22 cellular contexts compared by ENCODE assay signal in genomic region chr3:19717736-19718135, GRCh38.
DNase-seq lines count a peak whose midpoint lies in the region; ATAC-seq, FAIRE-seq and TF ChIP-seq lines count a peak whose summit lies in the region.
"Had no signal": no experiment of that assay in that cellular context is flagged by ENCODE, and none has a peak within 500 bp of the region (broad histone marks: within the 10 kb centered on the region; RNA-seq: fewer than 3 reads in every experiment).

No MANE protein-coding gene starts in this region.

- no peaks in the 10 kb centered on the region for H3K27me3 Mint-ChIP-seq in WTC11 (ENCODE audit: low read depth)
- H3K27me3 Mint-ChIP-seq: CD4-positive, alpha-beta memory T cell; CD4-positive, CD25-positive, alpha-beta regulatory T cell; CD8-positive, alpha-beta memory T cell had no signal

- POLR2A ChIA-PET in WTC11 (lab: Charles Lee), result no interaction called here

- peaks cover 2% of the 10 kb centered on the region for H3K36me3 Mint-ChIP-seq in WTC11
- H3K36me3 Mint-ChIP-seq: CD14-positive monocyte; CD4-positive, alpha-beta memory T cell; CD4-positive, CD25-positive, alpha-beta regulatory T cell; CD8-positive, alpha-beta memory T cell had no signal

- peak; percentile 54 for FAIRE-seq in A204.1 (lab: Jason Lieb, UNC)
- peak; percentile 40 for FAIRE-seq in frontal cortex (lab: Jason Lieb, UNC)
- FAIRE-seq: GM12891 had no signal

- no peak overlapping the region for H3K4me3 Mint-ChIP-seq in WTC11
- H3K4me3 Mint-ChIP-seq: CD14-positive monocyte; CD4-positive, alpha-beta memory T cell; CD4-positive, CD25-positive, alpha-beta regulatory T cell; CD8-positive, alpha-beta memory T cell had no signal

- CTCF ChIA-PET in WTC11 (lab: Charles Lee), result no interaction called here

- H3K27ac Mint-ChIP-seq in WTC11, result no peak overlapping the region
- H3K27ac Mint-ChIP-seq: CD14-positive monocyte; CD4-positive, alpha-beta memory T cell; CD4-positive, CD25-positive, alpha-beta regulatory T cell; CD8-positive, alpha-beta memory T cell had no signal

- ATAC-seq in WTC11 (no peak), GM18519 (IDR thresholded peaks at IDR 0.05; ENCODE audit: low FRiP score, unreplicated experiment) (no peak)

- DNase-seq in WTC11 (ENCODE audit: low spot score), result no peak
- DNase-seq in frontal cortex (ENCODE audit: low spot score in 2 of 2), result no peak
- DNase-seq in foreskin fibroblast, result no peak
- DNase-seq: ACHN; BE2C; C1 segment of cervical spinal cord; CD4-positive, alpha-beta memory T cell; CD4-positive, CD25-positive, alpha-beta regulatory T cell; CD8-positive, alpha-beta memory T cell; COR-L47; DMS 273 treated with DMSO at 0.1 percent for 48 hours; DMS153; DMS53; DMS79; DND-41; EL; GF-D8 had no signal

- no peaks in the 10 kb centered on the region for H3K4me1 Mint-ChIP-seq in WTC11
- H3K4me1 Mint-ChIP-seq: CD14-positive monocyte; CD4-positive, alpha-beta memory T cell; CD4-positive, CD25-positive, alpha-beta regulatory T cell; CD8-positive, alpha-beta memory T cell had no signal

- no peak for TF ChIP-seq CTCF in WTC11 (IDR thresholded peaks at IDR 0.05)
- TF ChIP-seq CTCF in foreskin fibroblast (IDR thresholded peaks at IDR 0.05; ENCODE audit: low read depth, low read length), result no peak

- no peak overlapping the region for H3K4me3 ChIP-seq in foreskin fibroblast (ENCODE audit: low read depth in 1 of 2, low read length in 2 of 2)
- H3K4me3 ChIP-seq: BLaER1 had no signal

- H3K9me3 Mint-ChIP-seq in WTC11, result peaks cover 15% of the 10 kb centered on the region

TF ChIP-seq in WTC11, 78 proteins besides CTCF, POLR2A, EP300 and RAD21:
- TF ChIP-seq HMGA2 (CRISPR knock-in tag; IDR thresholded peaks at IDR 0.05) (peak; percentile 93), NR2C2 (CRISPR knock-in tag; IDR thresholded peaks at IDR 0.05) (no peak)
